ENCODE assay signal across 25 cellular contexts in genomic region chr4:124757121-124757520, GRCh38. TPM values are rescaled to one million over a fixed set of nuclear protein-coding genes. Genes with fewer than 3 reads are reported as not detected.
A peak's percentile ranks its signal among the peaks of the same experiment; 100 is the strongest.
DNase-seq lines count a peak whose midpoint lies in the region; ATAC-seq and TF ChIP-seq lines count a peak whose summit lies in the region.
"Had no signal": no experiment of that assay in that cellular context is flagged by ENCODE, and none has a peak within 500 bp of the region (broad histone marks: within the 10 kb centered on the region; RNA-seq: fewer than 3 reads in every experiment).

No MANE protein-coding gene starts in this region.

- DNase-seq in ELR (ENCODE audit: low read depth) (peak; percentile 50), NCI-H69 (lab: John Stamatoyannopoulos, UW) (peak; percentile 7), dedifferentiated amniotic fluid mesenchymal stem cell (ENCODE audit: extremely low spot score) (peak; percentile 27), mesothelial cell of epicardium (ENCODE audit: low spot score in 2 of 2, unreplicated experiment in 2 of 2) (no peak), cardiac septum (ENCODE audit: low spot score) (no peak), NCI-H2107 (lab: John Stamatoyannopoulos, UW) (no peak)
- DNase-seq in activated CD8-positive, alpha-beta memory T cell treated with anti-CD3 and anti-CD28 coated beads for 24 hours: no peak
- DNase-seq in naive thymus-derived CD8-positive, alpha-beta T cell: no peak
- DNase-seq: ACHN; activated CD4-positive, CD25-positive, alpha-beta regulatory T cell treated with anti-CD3 and anti-CD28 coated beads, Interleukin-2, amount 50 U/mL, for 72 hours; activated CD8-positive, alpha-beta T cell treated with anti-CD3 and anti-CD28 coated beads, Interleukin-2, amount 10 ng/mL, durations not matched to agents 7 days and 5 days; activated naive CD4-positive, alpha-beta T cell treated with anti-CD3 and anti-CD28 coated beads, Interleukin-2, amount 10 ng/mL, durations not matched to agents 7 days and 5 days; activated T-cell treated with anti-CD3 and anti-CD28 coated beads, Interleukin-2, amount 50 U/mL, for 72 hours; anterior cingulate cortex; effector memory CD4-positive, alpha-beta T cell; foreskin melanocyte; GDM1; immature natural killer cell; left ventricle myocardium superior; NCI-H187; posterior cingulate gyrus; Right ventricle myocardium superior; sigmoid colon had no signal

- no peak for ATAC-seq in naive thymus-derived CD8-positive, alpha-beta T cell
- ATAC-seq: activated CD8-positive, alpha-beta T cell treated with anti-CD3 and anti-CD28 coated beads, Interleukin-2, amount 10 ng/mL, durations not matched to agents 7 days and 5 days; activated T-cell treated with anti-CD3 and anti-CD28 coated beads, Interleukin-2, amount 50 U/mL, for 72 hours; HCT116; left ventricle myocardium superior had no signal

- no peaks in the 10 kb centered on the region for H3K36me3 Mint-ChIP-seq in mesothelial cell of epicardium
- H3K36me3 Mint-ChIP-seq in naive thymus-derived CD8-positive, alpha-beta T cell: no peaks in the 10 kb centered on the region
- H3K36me3 Mint-ChIP-seq: activated naive CD4-positive, alpha-beta T cell treated with anti-CD3 and anti-CD28 coated beads, Interleukin-2, amount 10 ng/mL, durations not matched to agents 7 days and 5 days; CD14-positive monocyte; immature natural killer cell had no signal

- peak overlapping the region; percentile 17 for H3K27ac Mint-ChIP-seq in mesothelial cell of epicardium
- no peak overlapping the region for H3K27ac Mint-ChIP-seq in naive thymus-derived CD8-positive, alpha-beta T cell
- H3K27ac Mint-ChIP-seq: activated CD8-positive, alpha-beta T cell treated with anti-CD3 and anti-CD28 coated beads, Interleukin-2, amount 10 ng/mL, durations not matched to agents 7 days and 5 days; activated naive CD4-positive, alpha-beta T cell treated with anti-CD3 and anti-CD28 coated beads, Interleukin-2, amount 10 ng/mL, durations not matched to agents 7 days and 5 days; activated T-cell treated with anti-CD3 and anti-CD28 coated beads, Interleukin-2, amount 50 U/mL, for 72 hours; CD14-positive monocyte; immature natural killer cell had no signal

- intact Hi-C loops in cardiac septum (cut with DNase I): no loop called here

- no peak for TF ChIP-seq CTCF in mesothelial cell of epicardium (IDR thresholded peaks at IDR 0.05; ENCODE audit: unreplicated experiment)

- POLR2A ChIA-PET in naive thymus-derived CD8-positive, alpha-beta T cell (lab: Charles Lee): no interaction called here

- no peaks in the 10 kb centered on the region for H3K9me3 Mint-ChIP-seq in mesothelial cell of epicardium
- H3K9me3 Mint-ChIP-seq in naive thymus-derived CD8-positive, alpha-beta T cell: no peaks in the 10 kb centered on the region
- H3K9me3 Mint-ChIP-seq: activated naive CD4-positive, alpha-beta T cell treated with anti-CD3 and anti-CD28 coated beads, Interleukin-2, amount 10 ng/mL, durations not matched to agents 7 days and 5 days; activated T-cell treated with anti-CD3 and anti-CD28 coated beads, Interleukin-2, amount 50 U/mL, for 72 hours had no signal

- H3K4me3 Mint-ChIP-seq in mesothelial cell of epicardium: no peak overlapping the region
- H3K4me3 Mint-ChIP-seq in naive thymus-derived CD8-positive, alpha-beta T cell: no peak overlapping the region
- H3K4me3 Mint-ChIP-seq: activated CD8-positive, alpha-beta T cell treated with anti-CD3 and anti-CD28 coated beads, Interleukin-2, amount 10 ng/mL, durations not matched to agents 7 days and 5 days; activated naive CD4-positive, alpha-beta T cell treated with anti-CD3 and anti-CD28 coated beads, Interleukin-2, amount 10 ng/mL, durations not matched to agents 7 days and 5 days; activated T-cell treated with anti-CD3 and anti-CD28 coated beads, Interleukin-2, amount 50 U/mL, for 72 hours; CD14-positive monocyte; immature natural killer cell had no signal

- H3K27me3 Mint-ChIP-seq in mesothelial cell of epicardium (ENCODE audit: low read depth): no peaks in the 10 kb centered on the region
- peaks cover 0 to 14% (median 1%) of the 10 kb centered on the region in 5 donors for H3K27me3 Mint-ChIP-seq in naive thymus-derived CD8-positive, alpha-beta T cell
- H3K27me3 Mint-ChIP-seq: activated naive CD4-positive, alpha-beta T cell treated with anti-CD3 and anti-CD28 coated beads, Interleukin-2, amount 10 ng/mL, durations not matched to agents 7 days and 5 days had no signal

- H3K4me1 Mint-ChIP-seq in mesothelial cell of epicardium: peaks cover 21% of the 10 kb centered on the region
- H3K4me1 Mint-ChIP-seq in naive thymus-derived CD8-positive, alpha-beta T cell: no peaks in the 10 kb centered on the region
- H3K4me1 Mint-ChIP-seq: activated naive CD4-positive, alpha-beta T cell treated with anti-CD3 and anti-CD28 coated beads, Interleukin-2, amount 10 ng/mL, durations not matched to agents 7 days and 5 days; CD14-positive monocyte; immature natural killer cell had no signal

RNA-seq across cellular contexts. Expression of gene ANKRD50, which starts 44.6 kb away (rescaled TPM):
- 72.0 to 76.5 TPM (median 73.1 TPM) in 3 replicates for total RNA-seq in mesothelial cell of epicardium
- total RNA-seq in cardiac septum: 16.1 TPM
- 1 to 10 TPM in 1 of 2 experiments, under 1 TPM in 1; 0.93 to 1.1 TPM for total RNA-seq in naive thymus-derived CD8-positive, alpha-beta T cell
- under 1 TPM in 2 of 3 donors, not detected in 1; 0.06 to 0.15 TPM for polyA plus RNA-seq in naive thymus-derived CD8-positive, alpha-beta T cell

Comparison
In these comparisons a context has a peak if more than half of its experiments do, and no peak if none do; other contexts are left out.
1. DNase-seq: peak in ELR (single experiment), NCI-H69 (single experiment) and dedifferentiated amniotic fluid mesenchymal stem cell (single experiment); none in mesothelial cell of epicardium (0 of 2), cardiac septum (single experiment), activated CD8-positive, alpha-beta memory T cell treated with anti-CD3 and anti-CD28 coated beads for 24 hours (single experiment), NCI-H2107 (single experiment) and naive thymus-derived CD8-positive, alpha-beta T cell (0 of 10).